In the genomic region with DNA sequence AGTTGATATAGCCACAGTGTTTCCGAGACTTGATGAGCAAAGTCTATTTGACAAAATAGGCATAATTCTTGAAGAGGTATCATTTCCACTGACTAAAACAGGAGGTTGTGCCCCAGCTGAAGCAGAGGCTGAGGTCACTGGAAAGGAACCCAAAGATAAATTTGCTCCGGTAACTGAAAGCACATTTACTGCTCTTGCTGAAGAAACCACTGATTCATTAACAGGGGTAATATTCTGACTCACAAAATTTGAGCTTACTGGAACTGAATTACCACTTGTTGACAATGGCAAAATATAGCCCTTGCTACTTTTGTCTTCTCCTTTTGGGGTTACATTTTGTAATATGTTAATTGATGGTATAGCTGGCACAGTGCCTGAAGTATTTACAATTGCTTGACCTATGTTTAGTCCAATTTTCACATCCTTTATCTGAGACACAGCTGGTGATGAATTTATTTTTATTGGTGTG, we compare ENCODE assay signal across 1 cellular context.
TF ChIP-seq lines count a peak whose summit lies in the region.

No MANE protein-coding gene starts in this region.

TF ChIP-seq in GM12878, 131 proteins besides CTCF, POLR2A, EP300 and RAD21 (continued from another document):
- TF ChIP-seq, protein P1, sequence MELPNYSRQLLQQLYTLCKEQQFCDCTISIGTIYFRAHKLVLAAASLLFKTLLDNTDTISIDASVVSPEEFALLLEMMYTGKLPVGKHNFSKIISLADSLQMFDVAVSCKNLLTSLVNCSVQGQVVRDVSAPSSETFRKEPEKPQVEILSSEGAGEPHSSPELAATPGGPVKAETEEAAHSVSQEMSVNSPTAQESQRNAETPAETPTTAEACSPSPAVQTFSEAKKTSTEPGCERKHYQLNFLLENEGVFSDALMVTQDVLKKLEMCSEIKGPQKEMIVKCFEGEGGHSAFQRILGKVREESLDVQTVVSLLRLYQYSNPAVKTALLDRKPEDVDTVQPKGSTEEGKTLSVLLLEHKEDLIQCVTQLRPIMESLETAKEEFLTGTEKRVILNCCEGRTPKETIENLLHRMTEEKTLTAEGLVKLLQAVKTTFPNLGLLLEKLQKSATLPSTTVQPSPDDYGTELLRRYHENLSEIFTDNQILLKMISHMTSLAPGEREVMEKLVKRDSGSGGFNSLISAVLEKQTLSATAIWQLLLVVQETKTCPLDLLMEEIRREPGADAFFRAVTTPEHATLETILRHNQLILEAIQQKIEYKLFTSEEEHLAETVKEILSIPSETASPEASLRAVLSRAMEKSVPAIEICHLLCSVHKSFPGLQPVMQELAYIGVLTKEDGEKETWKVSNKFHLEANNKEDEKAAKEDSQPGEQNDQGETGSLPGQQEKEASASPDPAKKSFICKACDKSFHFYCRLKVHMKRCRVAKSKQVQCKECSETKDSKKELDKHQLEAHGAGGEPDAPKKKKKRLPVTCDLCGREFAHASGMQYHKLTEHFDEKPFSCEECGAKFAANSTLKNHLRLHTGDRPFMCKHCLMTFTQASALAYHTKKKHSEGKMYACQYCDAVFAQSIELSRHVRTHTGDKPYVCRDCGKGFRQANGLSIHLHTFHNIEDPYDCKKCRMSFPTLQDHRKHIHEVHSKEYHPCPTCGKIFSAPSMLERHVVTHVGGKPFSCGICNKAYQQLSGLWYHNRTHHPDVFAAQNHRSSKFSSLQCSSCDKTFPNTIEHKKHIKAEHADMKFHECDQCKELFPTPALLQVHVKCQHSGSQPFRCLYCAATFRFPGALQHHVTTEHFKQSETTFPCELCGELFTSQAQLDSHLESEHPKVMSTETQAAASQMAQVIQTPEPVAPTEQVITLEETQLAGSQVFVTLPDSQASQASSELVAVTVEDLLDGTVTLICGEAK (IDR thresholded peaks at IDR 0.05; ENCODE audit: borderline replicate concordance): no peak
- no peak for TF ChIP-seq SRF (IDR thresholded peaks at IDR 0.05; ENCODE audit: low read depth in 2 of 2, low read length in 2 of 2)
- TF ChIP-seq ZNF622 (IDR thresholded peaks at IDR 0.05): no peak
- TF ChIP-seq NR2C2 (IDR thresholded peaks at IDR 0.05; ENCODE audit: borderline replicate concordance, control insufficient read depth, insufficient read length, low read depth): no peak
- TF ChIP-seq SMARCA5 (IDR thresholded peaks at IDR 0.05): no peak
- peak; percentile 98 for TF ChIP-seq ATF7 (IDR thresholded peaks at IDR 0.05; ENCODE audit: low read depth)
- no peak for TF ChIP-seq SIN3A (IDR thresholded peaks at IDR 0.05; ENCODE audit: low read depth, low read length)
- peak; percentile 99 for TF ChIP-seq STAT3 (IDR thresholded peaks at IDR 0.05; ENCODE audit: low read depth, low read length)
- no peak for TF ChIP-seq HCFC1 (IDR thresholded peaks at IDR 0.05; ENCODE audit: low read length)
- TF ChIP-seq ZSCAN29 (IDR thresholded peaks at IDR 0.05): no peak
- peak; percentile 92 for TF ChIP-seq MEF2B (IDR thresholded peaks at IDR 0.05; ENCODE audit: partially characterized antibody, poor library complexity, severe bottlenecking)
- TF ChIP-seq SMC3 (IDR thresholded peaks at IDR 0.05; ENCODE audit: borderline replicate concordance, low read length): no peak
- no peak for TF ChIP-seq STAT1 (conservative IDR thresholded peaks at IDR 0.05)
- TF ChIP-seq ASH2L (IDR thresholded peaks at IDR 0.05; ENCODE audit: borderline replicate concordance, low read depth): no peak
- TF ChIP-seq RB1 (IDR thresholded peaks at IDR 0.05; ENCODE audit: borderline replicate concordance): no peak
- TF ChIP-seq, protein P2, sequence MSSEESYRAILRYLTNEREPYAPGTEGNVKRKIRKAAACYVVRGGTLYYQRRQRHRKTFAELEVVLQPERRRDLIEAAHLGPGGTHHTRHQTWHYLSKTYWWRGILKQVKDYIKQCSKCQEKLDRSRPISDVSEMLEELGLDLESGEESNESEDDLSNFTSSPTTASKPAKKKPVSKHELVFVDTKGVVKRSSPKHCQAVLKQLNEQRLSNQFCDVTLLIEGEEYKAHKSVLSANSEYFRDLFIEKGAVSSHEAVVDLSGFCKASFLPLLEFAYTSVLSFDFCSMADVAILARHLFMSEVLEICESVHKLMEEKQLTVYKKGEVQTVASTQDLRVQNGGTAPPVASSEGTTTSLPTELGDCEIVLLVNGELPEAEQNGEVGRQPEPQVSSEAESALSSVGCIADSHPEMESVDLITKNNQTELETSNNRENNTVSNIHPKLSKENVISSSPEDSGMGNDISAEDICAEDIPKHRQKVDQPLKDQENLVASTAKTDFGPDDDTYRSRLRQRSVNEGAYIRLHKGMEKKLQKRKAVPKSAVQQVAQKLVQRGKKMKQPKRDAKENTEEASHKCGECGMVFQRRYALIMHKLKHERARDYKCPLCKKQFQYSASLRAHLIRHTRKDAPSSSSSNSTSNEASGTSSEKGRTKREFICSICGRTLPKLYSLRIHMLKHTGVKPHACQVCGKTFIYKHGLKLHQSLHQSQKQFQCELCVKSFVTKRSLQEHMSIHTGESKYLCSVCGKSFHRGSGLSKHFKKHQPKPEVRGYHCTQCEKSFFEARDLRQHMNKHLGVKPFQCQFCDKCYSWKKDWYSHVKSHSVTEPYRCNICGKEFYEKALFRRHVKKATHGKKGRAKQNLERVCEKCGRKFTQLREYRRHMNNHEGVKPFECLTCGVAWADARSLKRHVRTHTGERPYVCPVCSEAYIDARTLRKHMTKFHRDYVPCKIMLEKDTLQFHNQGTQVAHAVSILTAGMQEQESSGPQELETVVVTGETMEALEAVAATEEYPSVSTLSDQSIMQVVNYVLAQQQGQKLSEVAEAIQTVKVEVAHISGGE (CRISPR knock-in tag; IDR thresholded peaks at IDR 0.05): no peak
- TF ChIP-seq CEBPB (IDR thresholded peaks at IDR 0.05; ENCODE audit: borderline replicate concordance in 1 of 2, low read depth in 2 of 2, low read length in 2 of 2): no peak
- no peak for TF ChIP-seq RFX5 (IDR thresholded peaks at IDR 0.05; ENCODE audit: low read depth, low read length)
